30 cellular contexts compared by ENCODE assay signal in the genomic region with DNA sequence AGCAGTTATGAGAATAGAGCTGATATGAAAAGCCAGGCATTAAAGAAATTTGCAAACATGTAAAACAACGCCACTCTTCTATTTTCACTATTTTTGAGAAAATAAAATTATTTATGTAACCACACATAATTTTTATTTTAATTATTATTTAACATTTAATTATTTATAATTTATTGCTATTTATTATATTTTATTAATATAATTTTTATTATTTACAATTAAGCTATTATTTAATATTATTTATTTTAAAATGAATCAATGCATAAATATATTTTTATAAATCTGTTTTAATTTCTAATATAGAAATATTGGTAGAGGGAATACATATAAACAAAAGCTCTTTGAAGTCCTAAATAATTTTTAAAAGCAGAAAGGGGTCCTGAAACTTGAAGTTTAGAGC.
"Had no signal": no experiment of that assay in that cellular context is flagged by ENCODE, and none has a peak within 500 bp of the region (broad histone marks: within the 10 kb centered on the region; RNA-seq: fewer than 3 reads in every experiment).

No MANE protein-coding gene starts in this region.

- FAIRE-seq: islet of Langerhans, urothelium cell line had no signal

- H3K36me3 ChIP-seq: left ventricle myocardium inferior, ovary, prostate gland, stomach, thyroid gland, transverse colon, upper lobe of right lung had no signal

- H3K9me3 Mint-ChIP-seq: immature natural killer cell; mesothelial cell of epicardium; naive B cell; natural killer cell; nephron progenitor cell; neural progenitor cell; stimulated activated naive B cell treated with anti-CD40 and anti-IgM and Interleukin-4, amounts not matched to agents 10 μg/mL and 1 μg/mL and 100 μg/mL, for 72 hours had no signal

- H3K27me3 ChIP-seq: neural progenitor cell, neutrophil, ovary, spleen, stomach, testis, thyroid gland, transverse colon, upper lobe of right lung had no signal

- H3K27me3 Mint-ChIP-seq: naive B cell; stimulated activated naive B cell treated with anti-CD40 and anti-IgM and Interleukin-4, amounts not matched to agents 10 μg/mL and 1 μg/mL and 100 μg/mL, for 72 hours had no signal

- H3K4me1 ChIP-seq: left ventricle myocardium inferior, neural progenitor cell, prostate gland, spleen, stomach, testis, thyroid gland, transverse colon, upper lobe of right lung had no signal

- H3K4me3 ChIP-seq: left ventricle myocardium inferior, lung, neural progenitor cell, ovary, prostate gland, skin epidermis, spleen, stomach, testis, thyroid gland, transverse colon, upper lobe of right lung had no signal

- H3K36me3 Mint-ChIP-seq: natural killer cell had no signal

- H3K4me3 Mint-ChIP-seq: immature natural killer cell; mesothelial cell of epicardium; naive B cell; natural killer cell; nephron progenitor cell; neural progenitor cell; stimulated activated naive B cell treated with anti-CD40 and anti-IgM and Interleukin-4, amounts not matched to agents 10 μg/mL and 1 μg/mL and 100 μg/mL, for 72 hours had no signal

- ATAC-seq: natural killer cell; right cardiac atrium; sciatic nerve; stimulated activated naive B cell treated with anti-CD40 and anti-IgM and Interleukin-4, amounts not matched to agents 10 μg/mL and 1 μg/mL and 100 μg/mL, for 72 hours; stimulated activated naive CD8-positive, alpha-beta T cell treated with anti-CD3 and anti-CD28 coated beads, Interleukin-15, Interleukin-2, amounts not matched to agents 100 U/mL and 50 U/mL, for 24 hours; upper lobe of right lung had no signal

- H3K27ac Mint-ChIP-seq: immature natural killer cell; naive B cell; natural killer cell; nephron progenitor cell; neural progenitor cell; stimulated activated naive B cell treated with anti-CD40 and anti-IgM and Interleukin-4, amounts not matched to agents 10 μg/mL and 1 μg/mL and 100 μg/mL, for 72 hours had no signal

- H3K27ac ChIP-seq: left ventricle myocardium inferior, neural progenitor cell, neutrophil, ovary, prostate gland, skin epidermis, spleen, stomach, testis, thyroid gland, transverse colon, upper lobe of right lung had no signal

- H3K4me1 Mint-ChIP-seq: immature natural killer cell; naive B cell; natural killer cell; nephron progenitor cell; neural progenitor cell; stimulated activated naive B cell treated with anti-CD40 and anti-IgM and Interleukin-4, amounts not matched to agents 10 μg/mL and 1 μg/mL and 100 μg/mL, for 72 hours had no signal

- DNase-seq: hypothalamus; immature natural killer cell; left ventricle myocardium inferior; mesendoderm; naive B cell; natural killer cell; nephron progenitor cell; ovary; posterior cingulate gyrus; retina; right cardiac atrium; spleen; stimulated activated CD4-positive, alpha-beta T cell treated with anti-CD3 and anti-CD28 coated beads, Interleukin-4, amount 100 ng/mL, for 24 hours; stimulated activated CD8-positive, alpha-beta memory T cell treated with anti-CD3 and anti-CD28 coated beads, Interleukin-4, amount 100 ng/mL, for 48 hours; stimulated activated naive B cell treated with anti-CD40 and anti-IgM and Interleukin-4, amounts not matched to agents 10 μg/mL and 1 μg/mL and 100 μg/mL, for 72 hours; stimulated activated naive CD8-positive, alpha-beta T cell treated with anti-CD3 and anti-CD28 coated beads, Interleukin-15, Interleukin-2, amounts not matched to agents 100 U/mL and 50 U/mL, for 24 hours; stomach; testis; thyroid gland; transverse colon; upper lobe of right lung had no signal

- H3K9me3 ChIP-seq: left ventricle myocardium inferior, neutrophil, ovary, prostate gland, spleen, stomach, testis, thyroid gland, transverse colon, upper lobe of right lung had no signal
